In genomic region chr5:61256474-61256873, GRCh38 we compare ENCODE assay signal across 17 cellular contexts.
A peak's percentile ranks its signal among the peaks of the same experiment; 100 is the strongest.
DNase-seq lines count a peak whose midpoint lies in the region; ATAC-seq, FAIRE-seq and TF ChIP-seq lines count a peak whose summit lies in the region.
"Had no signal": no experiment of that assay in that cellular context is flagged by ENCODE, and none has a peak within 500 bp of the region (broad histone marks: within the 10 kb centered on the region; RNA-seq: fewer than 3 reads in every experiment).

No MANE protein-coding gene starts in this region.

- no peak for TF ChIP-seq POLR2A in endothelial cell of umbilical vein (IDR thresholded peaks at IDR 0.05; ENCODE audit: low read depth, low read length)

- no peaks in the 10 kb centered on the region for H3K36me3 ChIP-seq in endothelial cell of umbilical vein (ENCODE audit: control insufficient read depth in 2 of 2, extremely low read depth in 1 of 2, insufficient read depth in 2 of 2, low read length in 2 of 2)
- no peaks in the 10 kb centered on the region for H3K36me3 ChIP-seq in lung (ENCODE audit: control insufficient read depth in 2 of 2, insufficient read depth in 2 of 2, low read length in 2 of 2)
- H3K36me3 ChIP-seq: gastrocnemius medialis, neural progenitor cell, sigmoid colon had no signal

- H2AFZ ChIP-seq in endothelial cell of umbilical vein (ENCODE audit: low read depth, low read length): peak overlapping the region; percentile 26
- H2AFZ ChIP-seq: neural progenitor cell had no signal

- 40 to 59% methylated on average over 1 of the region's 1 CpG for WGBS in lung, 2 donors

- DNase-seq in Right ventricle myocardium superior (peak; percentile 80), cardiac septum (ENCODE audit: low spot score) (no peak), endothelial cell of umbilical vein (ENCODE audit: low read depth, low spot score) (peak; percentile 37), lung (ENCODE audit: low spot score) (peak; percentile 87), NCI-H146 treated with DMSO at 0.1 percent for 48 hours (lab: John Stamatoyannopoulos, UW; ENCODE audit: unreplicated experiment) (no peak), NCI-H82 (lab: John Stamatoyannopoulos, UW) (no peak), D341Med (ENCODE audit: low spot score) (no peak)
- no peak for DNase-seq in stimulated activated naive CD4-positive, alpha-beta T cell (lab: John Stamatoyannopoulos, UW)
- DNase-seq: activated CD4-positive, alpha-beta T cell treated with anti-CD3 and anti-CD28 coated beads, Interleukin-2, amount 50 U/mL, for 1 hour; activated T-cell treated with anti-CD3 and anti-CD28 coated beads, Interleukin-2, amount 50 U/mL, for 24 hours; effector CD4-positive, alpha-beta T cell; gastrocnemius medialis; sigmoid colon; stimulated activated CD4-positive, alpha-beta T cell treated with anti-CD3 and anti-CD28 coated beads, Interleukin-4, amount 100 ng/mL, for 1 hour had no signal

- dilution Hi-C loops in endothelial cell of umbilical vein (cut with MboI; ENCODE audit: extremely low pct_ligation_motif_present, low sequenced_read_pairs): no loop called here

- no peak overlapping the region for H3K9ac ChIP-seq in endothelial cell of umbilical vein (replicated peaks; ENCODE audit: extremely low read depth, insufficient read depth, low read length)
- H3K9ac ChIP-seq: neural progenitor cell had no signal

- H3K27ac ChIP-seq in endothelial cell of umbilical vein (ENCODE audit: insufficient read depth, low read depth, low read length): no peak overlapping the region
- no peak overlapping the region for H3K27ac ChIP-seq in lung (ENCODE audit: low read depth in 1 of 2, low read length in 1 of 2)
- H3K27ac ChIP-seq: gastrocnemius medialis, neural progenitor cell, sigmoid colon had no signal

- H3K4me2 ChIP-seq in endothelial cell of umbilical vein (ENCODE audit: insufficient read depth, low read length): no peak overlapping the region
- H3K4me2 ChIP-seq: neural progenitor cell had no signal

- H3K4me1 ChIP-seq in endothelial cell of umbilical vein (ENCODE audit: control insufficient read depth, extremely low read depth, insufficient read depth, low read length): peaks cover 3% of the 10 kb centered on the region
- peaks cover 0 to 3% of the 10 kb centered on the region in 2 donors for H3K4me1 ChIP-seq in lung (ENCODE audit: control insufficient read depth in 2 of 2, insufficient read depth in 2 of 2, low read length in 2 of 2)
- H3K4me1 ChIP-seq: gastrocnemius medialis, neural progenitor cell had no signal

- intact Hi-C loops in Right ventricle myocardium superior (cut with DNase I) (no loop called here), cardiac septum (cut with DNase I) (no loop called here), endothelial cell of umbilical vein (cut with micrococcal nuclease) (no loop called here)

- no peaks in the 10 kb centered on the region for H4K20me1 ChIP-seq in endothelial cell of umbilical vein (replicated peaks; ENCODE audit: control insufficient read depth, extremely low read depth, insufficient read depth, low read length)

- BruUV-seq in endothelial cell of umbilical vein (replicated peaks; lab: Mats Ljungman, UMichigan): no TSS peak

- FAIRE-seq in endothelial cell of umbilical vein (lab: Jason Lieb, UNC): no peak
- FAIRE-seq: bronchial epithelial cell had no signal

- no peaks in the 10 kb centered on the region for H3K9me1 ChIP-seq in endothelial cell of umbilical vein (replicated peaks; ENCODE audit: control insufficient read depth, extremely low read depth, insufficient read depth, low read length)

- H3K4me3 ChIP-seq in endothelial cell of umbilical vein (replicated peaks in 1 of 3; ENCODE audit: insufficient read depth in 1 of 3, low read depth in 1 of 3, low read length in 3 of 3) (no peak overlapping the region), lung (no peak overlapping the region)
- H3K4me3 ChIP-seq: gastrocnemius medialis, neural progenitor cell, sigmoid colon had no signal

- CTCF ChIA-PET in endothelial cell of umbilical vein (lab: Charles Lee): interaction anchor here (0.6 kb wide), 1 partner anchor 122 kb away, joined by 5 read pairs; no protein-coding TSS in a partner anchor

- no peaks in the 10 kb centered on the region for H3K79me2 ChIP-seq in endothelial cell of umbilical vein (ENCODE audit: control insufficient read depth, insufficient read depth, low read length)

- no peak for TF ChIP-seq CTCF in endothelial cell of umbilical vein (IDR thresholded peaks at IDR 0.05; ENCODE audit: extremely low read depth in 1 of 2, insufficient read depth in 1 of 2, low read depth in 1 of 2, low read length in 2 of 2)
- no peak for TF ChIP-seq CTCF in lung (IDR thresholded peaks at IDR 0.05; ENCODE audit: control extremely low read depth, extremely low read depth)

- ATAC-seq in Right ventricle myocardium superior (ENCODE audit: poor library complexity) (peak; percentile 80), lung (ENCODE audit: insufficient read depth, low FRiP score) (peak; percentile 54)
- ATAC-seq: gastrocnemius medialis, HCT116 had no signal

- H3K27me3 ChIP-seq in endothelial cell of umbilical vein (ENCODE audit: control insufficient read depth in 2 of 2, insufficient read depth in 2 of 2, low read length in 2 of 2): no peaks in the 10 kb centered on the region
- no peaks in the 10 kb centered on the region for H3K27me3 ChIP-seq in lung (ENCODE audit: control insufficient read depth, insufficient read depth)
- H3K27me3 ChIP-seq: gastrocnemius medialis, neural progenitor cell, sigmoid colon had no signal

- H3K9me3 ChIP-seq in endothelial cell of umbilical vein (replicated peaks; ENCODE audit: control insufficient read depth, insufficient read depth, low read length): no peaks in the 10 kb centered on the region
- H3K9me3 ChIP-seq in lung (ENCODE audit: control insufficient read depth in 2 of 2, insufficient read depth in 1 of 2, low read length in 1 of 2): no peaks in the 10 kb centered on the region
- H3K9me3 ChIP-seq: gastrocnemius medialis, sigmoid colon had no signal

- POLR2A ChIA-PET in endothelial cell of umbilical vein (lab: Charles Lee): no interaction called here

TF ChIP-seq in endothelial cell of umbilical vein, 7 proteins besides CTCF, POLR2A, EP300 and RAD21:
- TF ChIP-seq JUN (IDR thresholded peaks at IDR 0.05; ENCODE audit: borderline replicate concordance, insufficient read depth, insufficient read length, low read depth): no peak
- TF ChIP-seq, protein P1, sequence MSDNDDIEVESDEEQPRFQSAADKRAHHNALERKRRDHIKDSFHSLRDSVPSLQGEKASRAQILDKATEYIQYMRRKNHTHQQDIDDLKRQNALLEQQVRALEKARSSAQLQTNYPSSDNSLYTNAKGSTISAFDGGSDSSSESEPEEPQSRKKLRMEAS (IDR thresholded peaks at IDR 0.05; ENCODE audit: insufficient read depth, insufficient read length): no peak
- no peak for TF ChIP-seq MYC (IDR thresholded peaks at IDR 0.05; ENCODE audit: low read depth, low read length)
- TF ChIP-seq GATA2 (IDR thresholded peaks at IDR 0.05; ENCODE audit: insufficient read depth, insufficient read length, low read depth, low read length): no peak
- TF ChIP-seq FOS (IDR thresholded peaks at IDR 0.05; ENCODE audit: borderline replicate concordance, insufficient read depth, low read length): no peak
- TF ChIP-seq POLR2AphosphoS5 (IDR thresholded peaks at IDR 0.05; ENCODE audit: insufficient read depth, low read depth, low read length): no peak
- no peak for TF ChIP-seq EZH2 (IDR thresholded peaks at IDR 0.05; ENCODE audit: borderline replicate concordance, low read depth, low read length, severe bottlenecking)

Comparison
In these comparisons a context has a peak if more than half of its experiments do, and no peak if none do; other contexts are left out.
1. DNase-seq: peak in Right ventricle myocardium superior (single experiment), endothelial cell of umbilical vein (single experiment) and lung (single experiment); none in cardiac septum (single experiment), NCI-H146 treated with DMSO at 0.1 percent for 48 hours (single experiment), NCI-H82 (single experiment), D341Med (single experiment) and stimulated activated naive CD4-positive, alpha-beta T cell (0 of 6).